23 cellular contexts compared by ENCODE assay signal in genomic region chr14:79051711-79052094, GRCh38.
"Had no signal": no experiment of that assay in that cellular context is flagged by ENCODE, and none has a peak within 500 bp of the region (broad histone marks: within the 10 kb centered on the region; RNA-seq: fewer than 3 reads in every experiment).

No MANE protein-coding gene starts in this region.

- FAIRE-seq: astrocyte had no signal

- H3K27ac ChIP-seq: RWPE1, SJCRH30 had no signal

- H3K27me3 ChIP-seq: Peyer's patch, SJCRH30 had no signal

- H3K36me3 ChIP-seq: Peyer's patch, SJCRH30 had no signal

- H3K9me3 ChIP-seq: Peyer's patch, SJCRH30 had no signal

- H3K4me1 ChIP-seq: Peyer's patch, SJCRH30 had no signal

- ATAC-seq: activated T-helper 17 cell treated with anti-CD3 and anti-CD28 coated beads, Interleukin-2, amount 50 U/mL, for 72 hours had no signal

- H3K4me3 ChIP-seq: Peyer's patch, SJCRH30 had no signal

- DNase-seq: activated B cell treated with CpG ODN at 0.5 μM for 24 hours; activated CD4-positive, alpha-beta memory T cell treated with anti-CD3 and anti-CD28 coated beads for 36 hours; activated CD4-positive, alpha-beta T cell treated with anti-CD3 and anti-CD28 coated beads for 1 hour; activated CD4-positive, alpha-beta T cell treated with anti-CD3 and anti-CD28 coated beads, Interleukin-2, amount 10 ng/mL, durations not matched to agents 7 days and 5 days; activated CD8-positive, alpha-beta memory T cell treated with anti-CD3 and anti-CD28 coated beads for 24 hours; activated gamma-delta T cell; activated naive CD4-positive, alpha-beta T cell treated with anti-CD3 and anti-CD28 coated beads for 36 hours; activated T-cell treated with anti-CD3 and anti-CD28 coated beads, Interleukin-2, amount 50 U/mL, for 48 hours; amygdala; MV-4-11; NCI-H1092 treated with DMSO at 0.1 percent for 48 hours; NCI-H1417 treated with DMSO at 0.1 percent for 48 hours; NCI-H1694 treated with DMSO at 0.1 percent for 48 hours; NCI-H2029 treated with DMSO at 0.1 percent for 48 hours; NCI-H345; NCI-H510A treated with DMSO at 0.1 percent for 48 hours; NCI-H69; Peyer's patch; Right ventricle myocardium superior; SJCRH30 had no signal
